In the genomic region with DNA sequence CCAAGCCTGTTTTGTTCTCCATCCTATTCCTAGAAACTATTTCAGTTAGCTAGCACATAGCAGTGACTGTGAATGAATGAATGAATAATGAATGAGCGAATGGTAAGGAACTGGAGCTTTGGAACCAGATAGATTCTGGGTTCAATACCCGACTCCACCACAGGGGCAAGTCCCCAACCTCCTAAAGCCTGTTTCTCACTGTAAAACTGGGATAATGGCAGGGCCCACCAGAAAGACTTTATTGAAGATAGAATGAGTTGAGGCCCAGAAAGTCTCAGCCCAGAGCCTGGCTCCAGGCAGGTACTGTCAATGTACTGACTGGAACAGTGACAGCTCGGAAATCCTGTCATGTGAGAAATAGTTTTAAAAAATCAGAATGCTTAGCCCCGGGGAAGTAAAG, we compare ENCODE assay signal across 10 cellular contexts. TPM values are rescaled to one million over a fixed set of nuclear protein-coding genes. Genes with fewer than 3 reads are reported as not detected.
DNase-seq lines count a peak whose midpoint lies in the region; ATAC-seq and TF ChIP-seq lines count a peak whose summit lies in the region.
"Had no signal": no experiment of that assay in that cellular context is flagged by ENCODE, and none has a peak within 500 bp of the region (broad histone marks: within the 10 kb centered on the region; RNA-seq: fewer than 3 reads in every experiment).

No MANE protein-coding gene starts in this region.

- ATAC-seq in sciatic nerve (no peak), HG03135 (IDR thresholded peaks at IDR 0.05; ENCODE audit: unreplicated experiment) (no peak), HG02884 (IDR thresholded peaks at IDR 0.05; ENCODE audit: unreplicated experiment) (no peak)

- H3K4me3 Mint-ChIP-seq in endothelial cell (ENCODE audit: unreplicated experiment) = no peak overlapping the region

- H3K36me3 Mint-ChIP-seq in endothelial cell (ENCODE audit: low read depth, unreplicated experiment) = no peaks in the 10 kb centered on the region

- TF ChIP-seq CTCF in endothelial cell (IDR thresholded peaks at IDR 0.05; ENCODE audit: unreplicated experiment) = peak; percentile 48

- intact Hi-C loops in sciatic nerve (cut with DNase I) = loop anchor here (5.0 kb wide), 1 partner anchor 172 kb away; no protein-coding TSS in a partner anchor

- peak overlapping the region; percentile 54 for H3K4me3 ChIP-seq in Jurkat, Clone E6-1 (ENCODE audit: low read length)

- H3K27me3 Mint-ChIP-seq in endothelial cell (ENCODE audit: unreplicated experiment) = peaks cover 16% of the 10 kb centered on the region

- no peaks in the 10 kb centered on the region for H3K4me1 Mint-ChIP-seq in endothelial cell (ENCODE audit: unreplicated experiment)

- DNase-seq in activated CD8-positive, alpha-beta memory T cell treated with anti-CD3 and anti-CD28 coated beads for 24 hours = peak; percentile 47
- DNase-seq in activated CD8-positive, alpha-beta memory T cell treated with anti-CD3 and anti-CD28 coated beads, Interleukin-2, amount 50 U/mL, for 4 hours = no peak
- peak; percentile 18 for DNase-seq in Jurkat, Clone E6-1 (ENCODE audit: low read depth, low spot score)
- DNase-seq in endothelial cell (ENCODE audit: low spot score) (no peak), sciatic nerve (ENCODE audit: low spot score) (peak; percentile 38), hypothalamus (lab: John Stamatoyannopoulos, UW) (no peak)
- DNase-seq: HCEC 1CT, NCI-H1048 had no signal

- H3K27ac Mint-ChIP-seq in endothelial cell (ENCODE audit: unreplicated experiment) = no peak overlapping the region

- no peaks in the 10 kb centered on the region for H3K9me3 Mint-ChIP-seq in endothelial cell (ENCODE audit: unreplicated experiment)

RNA-seq across cellular contexts. Expression of a gene that starts 1.1 kb away (rescaled TPM):
- polyA plus RNA-seq in Jurkat, Clone E6-1 (2012; ENCODE audit: insufficient read depth, insufficient read length) = 1.8 TPM
- total RNA-seq in endothelial cell (ENCODE audit: unreplicated experiment) (0.54 TPM), sciatic nerve (20.1 TPM)

Comparison
In these comparisons a context has a peak if more than half of its experiments do, and no peak if none do; other contexts are left out.
1. DNase-seq: peak in activated CD8-positive, alpha-beta memory T cell treated with anti-CD3 and anti-CD28 coated beads for 24 hours (single experiment), Jurkat, Clone E6-1 (single experiment) and sciatic nerve (single experiment); none in activated CD8-positive, alpha-beta memory T cell treated with anti-CD3 and anti-CD28 coated beads, Interleukin-2, amount 50 U/mL, for 4 hours (single experiment), endothelial cell (single experiment) and hypothalamus (0 of 51).
2. RNA of a gene that starts 1.1 kb away (total RNA-seq): 20.1 TPM in sciatic nerve (single experiment); 0.54 TPM in endothelial cell (single experiment); every median in the first group is over 10 times any median in the second.